1 cellular context compared by ENCODE assay signal in the genomic region with DNA sequence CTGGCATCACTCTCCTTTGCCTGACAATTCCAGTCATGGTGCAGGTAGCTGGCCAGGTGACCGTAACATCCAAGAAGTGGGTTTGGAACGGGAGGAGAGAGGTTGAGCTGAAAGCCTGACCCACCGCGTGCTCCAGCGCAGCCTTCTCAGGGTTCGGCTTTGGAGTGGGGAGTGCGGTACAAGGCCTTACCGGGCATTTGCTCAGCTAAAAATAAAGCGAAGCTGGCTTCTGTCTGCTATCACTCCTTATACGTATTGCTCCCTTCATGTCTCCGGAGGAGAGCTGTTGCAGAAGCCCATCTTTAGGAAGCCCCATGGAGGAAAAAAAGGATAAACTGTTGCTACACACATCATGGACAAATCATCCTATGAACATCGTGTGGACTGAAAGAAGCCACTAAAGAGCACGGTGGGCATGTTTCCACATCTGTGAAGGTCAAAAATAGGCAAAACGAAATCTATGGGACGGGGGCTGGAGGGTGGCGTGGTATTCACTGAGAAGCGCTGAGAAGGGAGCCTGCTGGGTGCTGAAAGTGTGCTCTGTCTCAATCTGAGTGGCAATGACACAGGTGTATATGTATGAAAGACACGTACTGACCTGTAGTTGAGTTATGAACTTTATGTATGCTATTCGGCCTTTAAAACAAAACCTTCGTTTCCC.
TF ChIP-seq lines count a peak whose summit lies in the region.

No MANE protein-coding gene starts in this region.

TF ChIP-seq in GM23338, 12 proteins besides CTCF, POLR2A, EP300 and RAD21 (continued from another document):
- no peak for TF ChIP-seq EZH2 (IDR thresholded peaks at IDR 0.05; ENCODE audit: low read depth, unreplicated experiment)
- no peak for TF ChIP-seq CREB1 (CRISPR knock-in tag; IDR thresholded peaks at IDR 0.05; ENCODE audit: low read depth)
- TF ChIP-seq, protein P1, sequence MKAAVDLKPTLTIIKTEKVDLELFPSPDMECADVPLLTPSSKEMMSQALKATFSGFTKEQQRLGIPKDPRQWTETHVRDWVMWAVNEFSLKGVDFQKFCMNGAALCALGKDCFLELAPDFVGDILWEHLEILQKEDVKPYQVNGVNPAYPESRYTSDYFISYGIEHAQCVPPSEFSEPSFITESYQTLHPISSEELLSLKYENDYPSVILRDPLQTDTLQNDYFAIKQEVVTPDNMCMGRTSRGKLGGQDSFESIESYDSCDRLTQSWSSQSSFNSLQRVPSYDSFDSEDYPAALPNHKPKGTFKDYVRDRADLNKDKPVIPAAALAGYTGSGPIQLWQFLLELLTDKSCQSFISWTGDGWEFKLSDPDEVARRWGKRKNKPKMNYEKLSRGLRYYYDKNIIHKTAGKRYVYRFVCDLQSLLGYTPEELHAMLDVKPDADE (IDR thresholded peaks at IDR 0.05) = no peak
- no peak for TF ChIP-seq STAT1 (IDR thresholded peaks at IDR 0.05; ENCODE audit: unreplicated experiment)
- TF ChIP-seq NANOG (IDR thresholded peaks at IDR 0.05; ENCODE audit: borderline replicate concordance) = no peak
- TF ChIP-seq ZNF331 (CRISPR knock-in tag; IDR thresholded peaks at IDR 0.05; ENCODE audit: low read depth) = no peak
- TF ChIP-seq JUNB (IDR thresholded peaks at IDR 0.05; ENCODE audit: unreplicated experiment) = no peak
- TF ChIP-seq, protein P2, sequence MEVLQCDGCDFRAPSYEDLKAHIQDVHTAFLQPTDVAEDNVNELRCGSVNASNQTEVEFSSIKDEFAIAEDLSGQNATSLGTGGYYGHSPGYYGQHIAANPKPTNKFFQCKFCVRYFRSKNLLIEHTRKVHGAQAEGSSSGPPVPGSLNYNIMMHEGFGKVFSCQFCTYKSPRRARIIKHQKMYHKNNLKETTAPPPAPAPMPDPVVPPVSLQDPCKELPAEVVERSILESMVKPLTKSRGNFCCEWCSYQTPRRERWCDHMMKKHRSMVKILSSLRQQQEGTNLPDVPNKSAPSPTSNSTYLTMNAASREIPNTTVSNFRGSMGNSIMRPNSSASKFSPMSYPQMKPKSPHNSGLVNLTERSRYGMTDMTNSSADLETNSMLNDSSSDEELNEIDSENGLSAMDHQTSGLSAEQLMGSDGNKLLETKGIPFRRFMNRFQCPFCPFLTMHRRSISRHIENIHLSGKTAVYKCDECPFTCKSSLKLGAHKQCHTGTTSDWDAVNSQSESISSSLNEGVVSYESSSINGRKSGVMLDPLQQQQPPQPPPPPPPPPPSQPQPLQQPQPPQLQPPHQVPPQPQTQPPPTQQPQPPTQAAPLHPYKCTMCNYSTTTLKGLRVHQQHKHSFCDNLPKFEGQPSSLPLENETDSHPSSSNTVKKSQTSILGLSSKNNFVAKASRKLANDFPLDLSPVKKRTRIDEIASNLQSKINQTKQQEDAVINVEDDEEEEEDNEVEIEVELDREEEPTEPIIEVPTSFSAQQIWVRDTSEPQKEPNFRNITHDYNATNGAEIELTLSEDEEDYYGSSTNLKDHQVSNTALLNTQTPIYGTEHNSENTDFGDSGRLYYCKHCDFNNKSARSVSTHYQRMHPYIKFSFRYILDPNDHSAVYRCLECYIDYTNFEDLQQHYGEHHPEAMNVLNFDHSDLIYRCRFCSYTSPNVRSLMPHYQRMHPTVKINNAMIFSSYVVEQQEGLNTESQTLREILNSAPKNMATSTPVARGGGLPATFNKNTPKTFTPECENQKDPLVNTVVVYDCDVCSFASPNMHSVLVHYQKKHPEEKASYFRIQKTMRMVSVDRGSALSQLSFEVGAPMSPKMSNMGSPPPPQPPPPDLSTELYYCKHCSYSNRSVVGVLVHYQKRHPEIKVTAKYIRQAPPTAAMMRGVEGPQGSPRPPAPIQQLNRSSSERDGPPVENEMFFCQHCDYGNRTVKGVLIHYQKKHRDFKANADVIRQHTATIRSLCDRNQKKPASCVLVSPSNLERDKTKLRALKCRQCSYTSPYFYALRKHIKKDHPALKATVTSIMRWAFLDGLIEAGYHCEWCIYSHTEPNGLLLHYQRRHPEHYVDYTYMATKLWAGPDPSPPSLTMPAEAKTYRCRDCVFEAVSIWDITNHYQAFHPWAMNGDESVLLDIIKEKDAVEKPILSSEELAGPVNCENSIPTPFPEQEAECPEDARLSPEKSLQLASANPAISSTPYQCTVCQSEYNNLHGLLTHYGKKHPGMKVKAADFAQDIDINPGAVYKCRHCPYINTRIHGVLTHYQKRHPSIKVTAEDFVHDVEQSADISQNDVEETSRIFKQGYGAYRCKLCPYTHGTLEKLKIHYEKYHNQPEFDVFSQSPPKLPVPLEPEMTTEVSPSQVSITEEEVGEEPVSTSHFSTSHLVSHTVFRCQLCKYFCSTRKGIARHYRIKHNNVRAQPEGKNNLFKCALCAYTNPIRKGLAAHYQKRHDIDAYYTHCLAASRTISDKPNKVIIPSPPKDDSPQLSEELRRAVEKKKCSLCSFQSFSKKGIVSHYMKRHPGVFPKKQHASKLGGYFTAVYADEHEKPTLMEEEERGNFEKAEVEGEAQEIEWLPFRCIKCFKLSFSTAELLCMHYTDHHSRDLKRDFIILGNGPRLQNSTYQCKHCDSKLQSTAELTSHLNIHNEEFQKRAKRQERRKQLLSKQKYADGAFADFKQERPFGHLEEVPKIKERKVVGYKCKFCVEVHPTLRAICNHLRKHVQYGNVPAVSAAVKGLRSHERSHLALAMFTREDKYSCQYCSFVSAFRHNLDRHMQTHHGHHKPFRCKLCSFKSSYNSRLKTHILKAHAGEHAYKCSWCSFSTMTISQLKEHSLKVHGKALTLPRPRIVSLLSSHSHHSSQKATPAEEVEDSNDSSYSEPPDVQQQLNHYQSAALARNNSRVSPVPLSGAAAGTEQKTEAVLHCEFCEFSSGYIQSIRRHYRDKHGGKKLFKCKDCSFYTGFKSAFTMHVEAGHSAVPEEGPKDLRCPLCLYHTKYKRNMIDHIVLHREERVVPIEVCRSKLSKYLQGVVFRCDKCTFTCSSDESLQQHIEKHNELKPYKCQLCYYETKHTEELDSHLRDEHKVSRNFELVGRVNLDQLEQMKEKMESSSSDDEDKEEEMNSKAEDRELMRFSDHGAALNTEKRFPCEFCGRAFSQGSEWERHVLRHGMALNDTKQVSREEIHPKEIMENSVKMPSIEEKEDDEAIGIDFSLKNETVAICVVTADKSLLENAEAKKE (CRISPR knock-in tag; IDR thresholded peaks at IDR 0.05) = no peak
- TF ChIP-seq POLR2AphosphoS5 (IDR thresholded peaks at IDR 0.05; ENCODE audit: low read depth) = no peak
- no peak for TF ChIP-seq EZH2phosphoT487 (IDR thresholded peaks at IDR 0.05; ENCODE audit: unreplicated experiment)
